8 cellular contexts compared by ENCODE assay signal in the genomic region with DNA sequence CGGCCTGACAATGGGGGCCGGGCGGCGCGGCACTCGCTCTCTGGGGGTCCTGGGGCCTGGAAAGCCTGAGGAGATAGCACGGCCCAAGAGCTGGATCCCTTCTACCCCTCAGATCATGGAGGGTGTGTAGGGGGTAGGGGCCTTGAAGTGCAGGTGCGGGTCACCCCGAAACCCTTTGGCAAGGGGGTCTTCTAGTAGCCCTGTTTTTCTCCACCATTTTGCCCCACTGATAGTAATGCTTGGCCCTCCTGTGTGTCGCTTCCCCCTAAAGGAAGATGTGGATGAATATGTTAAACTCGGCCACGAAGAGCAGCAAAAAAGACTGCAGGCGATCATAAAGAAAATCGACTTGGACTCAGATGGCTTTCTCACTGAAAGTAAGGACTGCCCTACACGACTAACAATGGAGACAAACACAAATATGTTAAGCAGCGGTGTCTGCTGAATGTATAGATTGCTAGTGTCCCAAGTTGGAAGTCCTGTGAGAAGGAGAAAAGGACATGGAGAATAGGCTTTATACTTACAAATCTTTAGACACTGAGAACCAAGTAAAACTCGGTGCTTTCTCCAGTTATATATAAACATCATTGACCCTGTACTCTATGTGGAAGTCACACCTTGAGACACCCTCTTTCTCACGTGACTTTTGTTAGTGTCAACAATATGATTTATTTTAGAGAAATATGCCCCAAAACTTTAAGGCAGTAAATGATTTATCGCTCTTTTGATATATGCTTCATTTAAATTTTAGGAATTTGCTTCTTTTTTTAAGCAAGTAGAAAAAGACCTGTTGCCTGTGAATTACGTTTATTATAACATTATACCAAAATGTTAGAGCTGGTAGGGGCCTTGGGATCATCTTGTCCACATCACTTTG. TPM values are rescaled to one million over a fixed set of nuclear protein-coding genes. Genes with fewer than 3 reads are reported as not detected.
DNase-seq lines count a peak whose midpoint lies in the region; ATAC-seq, FAIRE-seq and TF ChIP-seq lines count a peak whose summit lies in the region.

No MANE protein-coding gene starts in this region.

- H3K36me3 ChIP-seq in MM.1S (replicated peaks; ENCODE audit: insufficient read depth, low read length) (no peaks in the 10 kb centered on the region), mammary epithelial cell (ENCODE audit: insufficient read depth, low read length) (peaks cover 3% of the 10 kb centered on the region), mesenchymal stem cell (ENCODE audit: control insufficient read depth in 1 of 2, insufficient read depth in 2 of 2, low read depth in 1 of 2, low read length in 2 of 2) (peaks cover 4 to 39% of the 10 kb centered on the region in 2 experiments)

- peak overlapping the region; percentile 89 for H2BK15ac ChIP-seq in mesenchymal stem cell (ENCODE audit: low read depth, poor library complexity, severe bottlenecking)

- H2AFZ ChIP-seq in MM.1S (ENCODE audit: low read length) (peak overlapping the region; percentile 80), mammary epithelial cell (ENCODE audit: low read depth, low read length) (peak overlapping the region; percentile 96), mesenchymal stem cell (ENCODE audit: low read depth, low read length) (peak overlapping the region; percentile 99)

- H3K4me3 ChIP-seq in MM.1S (ENCODE audit: low read length) (peak overlapping the region; percentile 88), mammary epithelial cell (replicated peaks in 1 of 3; ENCODE audit: insufficient read depth in 1 of 3, low read depth in 2 of 3, low read length in 3 of 3) (peak overlapping the region; percentile 67 to 77 (median 73)), mesenchymal stem cell (ENCODE audit: insufficient read depth in 1 of 2, low read depth in 1 of 2, low read length in 2 of 2) (peak overlapping the region; percentile 82 to 97)

- H3K4me2 ChIP-seq in MM.1S (ENCODE audit: low read depth, low read length) (peak overlapping the region; percentile 83), mammary epithelial cell (ENCODE audit: insufficient read depth, low read depth, low read length) (peak overlapping the region; percentile 79), mesenchymal stem cell (ENCODE audit: low read length, poor library complexity, severe bottlenecking) (peak overlapping the region; percentile 80)

- ATAC-seq in HG02610 (IDR thresholded peaks at IDR 0.05; ENCODE audit: unreplicated experiment) (no peak), GM21526 (IDR thresholded peaks at IDR 0.05; ENCODE audit: low FRiP score, unreplicated experiment) (no peak)

- peaks cover 16% of the 10 kb centered on the region for H3K79me2 ChIP-seq in MM.1S (ENCODE audit: low read length)
- H3K79me2 ChIP-seq in mammary epithelial cell (ENCODE audit: insufficient read depth, low read length) = peaks cover 20% of the 10 kb centered on the region

- TSS peak; percentile 29 for BruUV-seq in mammary epithelial cell (replicated peaks; lab: Mats Ljungman, UMichigan)

- DNase-seq in NCI-H82 (lab: John Stamatoyannopoulos, UW) (peak; percentile 42), NCI-H82 treated with DMSO at 0.1 percent for 48 hours (lab: John Stamatoyannopoulos, UW; ENCODE audit: unreplicated experiment) (no peak), MM.1S (peak; percentile 21), mammary epithelial cell (peak; percentile 6), mesenchymal stem cell (peak; percentile 45), urothelium cell line (ENCODE audit: low spot score) (no peak)

- H3K9me2 ChIP-seq in MM.1S (replicated peaks; ENCODE audit: insufficient read depth, low read length) = no peaks in the 10 kb centered on the region

- dilution Hi-C loops in mammary epithelial cell (cut with HindIII; ENCODE audit: low sequenced_read_pairs) = no loop called here

- no peaks in the 10 kb centered on the region for H3K27me3 ChIP-seq in MM.1S (replicated peaks; ENCODE audit: insufficient read depth, low read length)
- H3K27me3 ChIP-seq in mammary epithelial cell (ENCODE audit: insufficient read depth, low read length) = no peaks in the 10 kb centered on the region
- H3K27me3 ChIP-seq in mesenchymal stem cell (ENCODE audit: control insufficient read depth in 1 of 2, insufficient read depth in 1 of 2, low read length in 2 of 2) = no peaks in the 10 kb centered on the region

- FAIRE-seq in urothelium cell line (lab: Jason Lieb, UNC) = peak; percentile 53

- H3K4me1 ChIP-seq in MM.1S (ENCODE audit: low read length) (peaks cover 9% of the 10 kb centered on the region; the same call in 1 of the 2 replicates), mammary epithelial cell (ENCODE audit: insufficient read depth, low read length) (no peaks in the 10 kb centered on the region), mesenchymal stem cell (ENCODE audit: control insufficient read depth, insufficient read depth, low read depth, low read length) (no peaks in the 10 kb centered on the region)

- CTCF ChIA-PET in mammary epithelial cell (lab: Charles Lee; ENCODE audit: low non-redundant PET) = no interaction called here

- H3K14ac ChIP-seq in mesenchymal stem cell (ENCODE audit: low read length in 2 of 2) = peak overlapping the region in 1 of 2 experiments; percentile 84

- intact Hi-C loops in mammary epithelial cell (cut with micrococcal nuclease) = no loop called here

- peak overlapping the region in 1 of 2 experiments; percentile 98 for H3K23ac ChIP-seq in mesenchymal stem cell (ENCODE audit: low read length in 2 of 2)

- WGBS in mammary epithelial cell (ENCODE audit: low coverage, missing lambda C conversion rate) = 15% methylated on average over 14 of the region's 20 CpGs
- WGBS in mesenchymal stem cell = 3% methylated on average over 12 of the region's 20 CpGs

- H3K18ac ChIP-seq in mesenchymal stem cell (ENCODE audit: low read depth in 1 of 2, low read length in 2 of 2) = peak overlapping the region in 1 of 2 experiments; percentile 66

- no peak overlapping the region for H3K27ac ChIP-seq in MM.1S (ENCODE audit: low read length)
- peak overlapping the region; percentile 37 for H3K27ac ChIP-seq in mammary epithelial cell (ENCODE audit: insufficient read depth, low read depth, low read length)
- no peak overlapping the region for H3K27ac ChIP-seq in mesenchymal stem cell (ENCODE audit: low read length, poor library complexity, severe bottlenecking)

- H2BK5ac ChIP-seq in mesenchymal stem cell (ENCODE audit: low read depth, low read length, poor library complexity, severe bottlenecking) = no peak overlapping the region

- H3K79me1 ChIP-seq in mesenchymal stem cell (replicated peaks; ENCODE audit: low read length, poor library complexity, severe bottlenecking) = peaks cover 16% of the 10 kb centered on the region

- H4K20me1 ChIP-seq in MM.1S (ENCODE audit: insufficient read depth, low read length) (no peaks in the 10 kb centered on the region), mammary epithelial cell (ENCODE audit: insufficient read depth, low read length) (no peaks in the 10 kb centered on the region)

- H4K8ac ChIP-seq in mesenchymal stem cell (ENCODE audit: low read length) = peak overlapping the region; percentile 87

- no peak overlapping the region for H2BK12ac ChIP-seq in mesenchymal stem cell (ENCODE audit: low read length in 2 of 2)

- H3F3A ChIP-seq in MM.1S (ENCODE audit: insufficient read depth, low read length) = no peaks in the 10 kb centered on the region

- no peaks in the 10 kb centered on the region for H3K9me3 ChIP-seq in MM.1S (replicated peaks; ENCODE audit: insufficient read depth, low read length)
- H3K9me3 ChIP-seq in mammary epithelial cell (replicated peaks; ENCODE audit: insufficient read depth, low read length) = no peaks in the 10 kb centered on the region
- no peaks in the 10 kb centered on the region for H3K9me3 ChIP-seq in mesenchymal stem cell (ENCODE audit: control insufficient read depth, low read length)

- in situ Hi-C loops in mammary epithelial cell (cut with MboI; ENCODE audit: low sequenced_read_pairs in 2 of 2) = no loop called here

- peak overlapping the region; percentile 67 for H4K91ac ChIP-seq in mesenchymal stem cell (ENCODE audit: low read length)

- no peak overlapping the region for H2AK5ac ChIP-seq in mesenchymal stem cell (ENCODE audit: low read length, severe bottlenecking)

- no peak overlapping the region for H2BK120ac ChIP-seq in mesenchymal stem cell (ENCODE audit: low read depth, low read length)

- peak overlapping the region; percentile 71 to 80 for H3K4ac ChIP-seq in mesenchymal stem cell (ENCODE audit: low read depth in 1 of 2, low read length in 2 of 2)

- TF ChIP-seq CTCF in MM.1S (IDR thresholded peaks at IDR 0.05; ENCODE audit: low read length) (no peak), mammary epithelial cell (conservative IDR thresholded peaks at IDR 0.05 in 1 of 2, IDR thresholded peaks at IDR 0.05 in 1 of 2; ENCODE audit: extremely low read depth in 1 of 2, insufficient read depth in 1 of 2, low read depth in 1 of 2, low read length in 2 of 2) (no peak)

- H3K9ac ChIP-seq in MM.1S (ENCODE audit: low read length) (peak overlapping the region; percentile 80), mammary epithelial cell (ENCODE audit: insufficient read depth, low read length) (peak overlapping the region; percentile 64), mesenchymal stem cell (ENCODE audit: low read length) (peak overlapping the region; percentile 87)

RNA-seq across cellular contexts. Expression of a gene that starts 0.8 kb away (rescaled TPM):
- 10 to 100 TPM; 47.0 to 51.3 TPM for total RNA-seq in mammary epithelial cell
- polyA plus RNA-seq in mammary epithelial cell = 35.5 TPM
- polyA minus RNA-seq in mammary epithelial cell = 5.1 TPM
- polyA plus RNA-seq in mesenchymal stem cell (2013, experiment 1 of 2) = 77.6 TPM
- polyA plus RNA-seq in mesenchymal stem cell (2013, experiment 2 of 2) = 81.4 TPM

RNA-seq across cellular contexts. Expression of a gene that starts 27.2 kb away (rescaled TPM):
- total RNA-seq in mammary epithelial cell = 10 to 100 TPM in 1 of 2 donors, 1 to 10 TPM in 1; 9.2 to 11.6 TPM
- 1.1 TPM for polyA plus RNA-seq in mammary epithelial cell
- polyA minus RNA-seq in mammary epithelial cell = 0.67 TPM
- 4.2 TPM for polyA plus RNA-seq in mesenchymal stem cell (2013, experiment 1 of 2)
- 4.4 TPM for polyA plus RNA-seq in mesenchymal stem cell (2013, experiment 2 of 2)

Comparison
In these comparisons a context has a peak if more than half of its experiments do, and no peak if none do; other contexts are left out.
1. DNase-seq: peak in NCI-H82 (single experiment), MM.1S (single experiment), mammary epithelial cell (single experiment) and mesenchymal stem cell (single experiment); none in NCI-H82 treated with DMSO at 0.1 percent for 48 hours (single experiment) and urothelium cell line (single experiment).
2. Peak in every context shown above with its lines, with median percentiles within 50 percentile points of each other: H2AFZ ChIP-seq, H3K4me2 ChIP-seq, H3K4me3 ChIP-seq and H3K9ac ChIP-seq.